8 cellular contexts compared by ENCODE assay signal in the genomic region with DNA sequence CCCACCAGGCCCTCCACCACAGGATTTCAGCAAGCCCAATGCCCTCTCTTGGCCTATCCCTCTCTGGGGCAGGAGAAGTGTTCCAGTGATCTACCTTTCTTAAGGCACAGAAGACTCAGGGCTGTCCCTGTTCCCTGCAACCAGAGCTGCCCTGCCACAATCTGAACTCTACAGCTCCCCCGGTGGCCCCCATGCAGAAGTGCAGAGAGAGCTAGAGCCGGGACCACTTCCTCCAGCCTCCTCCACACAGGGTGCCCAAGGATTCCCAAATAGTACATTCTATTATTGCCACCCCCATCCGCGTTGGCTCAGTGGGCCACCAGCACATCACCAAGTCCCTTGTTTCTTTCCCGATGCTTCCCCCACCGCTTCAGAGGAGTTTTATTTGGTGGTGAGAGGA.
DNase-seq lines count a peak whose midpoint lies in the region; ATAC-seq and TF ChIP-seq lines count a peak whose summit lies in the region.

No MANE protein-coding gene starts in this region.

- H3K4me3 Mint-ChIP-seq in endodermal cell: no peak overlapping the region
- H3K4me3 Mint-ChIP-seq in mesothelial cell of epicardium: no peak overlapping the region

- TF ChIP-seq CTCF in endodermal cell (conservative IDR thresholded peaks at IDR 0.05) (peak; percentile 80), mesothelial cell of epicardium (IDR thresholded peaks at IDR 0.05; ENCODE audit: unreplicated experiment) (peak; percentile 43)

- H3K36me3 ChIP-seq in endodermal cell (ENCODE audit: control insufficient read depth, insufficient read depth, low read length): no peaks in the 10 kb centered on the region

- ATAC-seq in Right ventricle myocardium inferior: peak; percentile 75
- ATAC-seq in GM21825 (IDR thresholded peaks at IDR 0.05; ENCODE audit: unreplicated experiment): no peak

- no peak overlapping the region for H3K27ac ChIP-seq in endodermal cell (ENCODE audit: low read depth, low read length)

- no peak overlapping the region for H3K4me3 ChIP-seq in endodermal cell (ENCODE audit: low read length)

- no peak overlapping the region for H3K27ac Mint-ChIP-seq in endodermal cell
- no peak overlapping the region for H3K27ac Mint-ChIP-seq in mesothelial cell of epicardium

- H3K4me1 Mint-ChIP-seq in endodermal cell (no peaks in the 10 kb centered on the region), mesothelial cell of epicardium (peaks cover 19% of the 10 kb centered on the region)

- H3K36me3 Mint-ChIP-seq in endodermal cell (ENCODE audit: low read depth) (no peaks in the 10 kb centered on the region), mesothelial cell of epicardium (no peaks in the 10 kb centered on the region)

- no peaks in the 10 kb centered on the region for H3K27me3 ChIP-seq in endodermal cell (ENCODE audit: control insufficient read depth, insufficient read depth, low read length, poor library complexity, severe bottlenecking)

- H3K9ac ChIP-seq in endodermal cell (ENCODE audit: extremely low read depth, low read length, poor library complexity, severe bottlenecking): no peak overlapping the region

- H3K4me1 ChIP-seq in endodermal cell (ENCODE audit: control insufficient read depth, insufficient read depth, low read length): no peaks in the 10 kb centered on the region

- H3K27me3 Mint-ChIP-seq in endodermal cell (ENCODE audit: insufficient read depth) (peaks cover 2% of the 10 kb centered on the region), mesothelial cell of epicardium (ENCODE audit: low read depth) (no peaks in the 10 kb centered on the region)

- intact Hi-C loops in Right ventricle myocardium inferior (cut with DNase I): loop anchor here (10.0 kb wide), 1 partner anchor 302 kb away; no protein-coding TSS in a partner anchor
- intact Hi-C loops in cardiac septum (cut with DNase I): no loop called here

- DNase-seq in Right ventricle myocardium inferior (ENCODE audit: missing footprints) (no peak), cardiac septum (ENCODE audit: low spot score) (no peak), NCI-H82 (lab: John Stamatoyannopoulos, UW) (peak; percentile 71), endodermal cell (peak; percentile 86), mesothelial cell of epicardium (ENCODE audit: low spot score in 2 of 2, unreplicated experiment in 2 of 2) (no peak), GF-D8 (lab: John Stamatoyannopoulos, UW) (no peak)
- no peak for DNase-seq in effector CD8-positive, alpha-beta T cell (lab: John Stamatoyannopoulos, UW)

- WGBS in endodermal cell (ENCODE audit: insufficient coverage in 1 of 2, insufficient read length in 1 of 2), 2 experiments: 0 to 29% methylated on average over 2 to 6 of the region's 6 CpGs

- no peaks in the 10 kb centered on the region for H3K9me3 Mint-ChIP-seq in endodermal cell
- no peaks in the 10 kb centered on the region for H3K9me3 Mint-ChIP-seq in mesothelial cell of epicardium

- H3K9me3 ChIP-seq in endodermal cell (ENCODE audit: control insufficient read depth, low read length): no peaks in the 10 kb centered on the region

Comparison
In these comparisons a context has a peak if more than half of its experiments do, and no peak if none do; other contexts are left out.
1. DNase-seq: peak in NCI-H82 (single experiment) and endodermal cell (single experiment); none in Right ventricle myocardium inferior (single experiment), cardiac septum (single experiment), mesothelial cell of epicardium (0 of 2), effector CD8-positive, alpha-beta T cell (single experiment) and GF-D8 (single experiment).